In the genomic region with DNA sequence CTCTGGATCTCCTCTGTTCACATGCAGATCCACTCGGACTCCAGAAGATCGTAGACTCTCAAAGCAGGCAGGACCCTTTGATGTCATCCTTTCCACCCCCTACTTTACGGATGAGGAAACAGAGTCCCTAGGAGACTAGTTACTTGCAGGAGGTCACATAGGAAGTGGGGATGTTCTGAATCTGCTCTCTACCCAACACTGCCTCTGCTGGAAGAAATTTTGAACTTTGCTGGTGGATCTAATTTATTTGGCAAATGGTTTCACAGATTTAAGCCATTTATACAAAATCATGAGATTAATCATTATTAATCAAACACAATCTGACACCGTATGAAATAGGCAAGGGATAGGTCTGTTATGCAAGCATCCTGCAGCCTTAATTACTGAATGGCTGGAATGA, we compare ENCODE assay signal across 9 cellular contexts. TPM values are rescaled to one million over a fixed set of nuclear protein-coding genes. Genes with fewer than 3 reads are reported as not detected.
DNase-seq lines count a peak whose midpoint lies in the region; ATAC-seq, FAIRE-seq and TF ChIP-seq lines count a peak whose summit lies in the region.
"Had no signal": no experiment of that assay in that cellular context is flagged by ENCODE, and none has a peak within 500 bp of the region (broad histone marks: within the 10 kb centered on the region; RNA-seq: fewer than 3 reads in every experiment).

No MANE protein-coding gene starts in this region.

- TF ChIP-seq CTCF in C4-2B (conservative IDR thresholded peaks at IDR 0.05) = peak; percentile 58
- peak in 2 of 3 experiments; percentile 26 to 32; a peak in 2 of 6 replicates for TF ChIP-seq CTCF in K562 (IDR thresholded peaks at IDR 0.05 in 2 of 3, conservative IDR thresholded peaks at IDR 0.05 in 1 of 3; ENCODE audit: insufficient read depth in 2 of 3, low read depth in 1 of 3, low read length in 3 of 3)
- TF ChIP-seq CTCF in right lobe of liver (IDR thresholded peaks at IDR 0.05) = peak; percentile 24 to 40 (median 34)

- H3K27me3 ChIP-seq in K562 (ENCODE audit: control insufficient read depth in 2 of 2, insufficient read depth in 2 of 2, low read length in 2 of 2) (peaks cover 0 to 4% of the 10 kb centered on the region in 2 experiments; a peak in 1 of 5 replicates), right lobe of liver (no peaks in the 10 kb centered on the region)

- 18% methylated on average over 4 of the region's 4 CpGs for WGBS in K562 (ENCODE audit: insufficient coverage, low coverage, missing lambda C conversion rate)
- 66% methylated on average over 4 of the region's 4 CpGs for WGBS in right lobe of liver (ENCODE audit: insufficient coverage, low coverage, low lambda C conversion rate, missing lambda C conversion rate)

- TF ChIP-seq POLR2A in K562 (conservative IDR thresholded peaks at IDR 0.05) = no peak
- TF ChIP-seq POLR2A in right lobe of liver (IDR thresholded peaks at IDR 0.05) = no peak

- no peak overlapping the region for H3K4me2 ChIP-seq in K562 (ENCODE audit: insufficient read depth, low read length)

- no TSS peak for BruUV-seq in K562 (replicated peaks; lab: Mats Ljungman, UMichigan)

- intact Hi-C loops in K562 (cut with micrococcal nuclease) (loop anchor here (1.0 to 10.0 kb wide), 5 partner anchors 386 to 992 kb away; no protein-coding TSS in a partner anchor), right lobe of liver (cut with DNase I) (loop anchor here (5.0 to 10.0 kb wide), 2 partner anchors 749 to 752 kb away; no protein-coding TSS in a partner anchor)

- H3K9me1 ChIP-seq in K562 (ENCODE audit: control insufficient read depth, insufficient read depth, low read length) = no peaks in the 10 kb centered on the region

- FAIRE-seq in K562 (lab: Jason Lieb, UNC) = no peak

- H3K79me2 ChIP-seq in K562 (ENCODE audit: control insufficient read depth, insufficient read depth, low read length) = no peaks in the 10 kb centered on the region

- peaks cover 5% of the 10 kb centered on the region; the same call in 1 of the 2 replicates for H4K20me1 ChIP-seq in K562 (replicated peaks; ENCODE audit: control insufficient read depth, insufficient read depth, low read length)

- H3K27ac ChIP-seq in C4-2B = no peak overlapping the region; the same call in 1 of the 2 replicates
- H3K27ac ChIP-seq in K562 (ENCODE audit: extremely low read depth, low read depth, low read length) = no peak overlapping the region
- H3K27ac ChIP-seq in right lobe of liver = no peak overlapping the region
- H3K27ac ChIP-seq: SJSA1 had no signal

- TF ChIP-seq EP300 in K562 (IDR thresholded peaks at IDR 0.05; ENCODE audit: low read length) = no peak

- CTCF ChIA-PET in K562 (lab: Yijun Ruan, JAX; ENCODE audit: low intra/inter-chr PET ratio) = interaction anchor here (1.1 to 1.8 kb wide), 2 partner anchors 169 to 750 kb away, joined by 3 to 11 read pairs; no protein-coding TSS in a partner anchor

- no peak overlapping the region for H2AFZ ChIP-seq in K562 (ENCODE audit: low read depth, low read length)

- H3K36me3 ChIP-seq in K562 (ENCODE audit: control insufficient read depth, insufficient read depth, low read length) = no peaks in the 10 kb centered on the region
- H3K36me3 ChIP-seq in right lobe of liver = no peaks in the 10 kb centered on the region
- H3K36me3 ChIP-seq: SJSA1 had no signal

- H3K4me1 ChIP-seq in K562 (replicated peaks in 1 of 2; ENCODE audit: control insufficient read depth in 2 of 2, insufficient read depth in 2 of 2, low read length in 2 of 2) (no peaks in the 10 kb centered on the region), right lobe of liver (no peaks in the 10 kb centered on the region)
- H3K4me1 ChIP-seq: SJSA1 had no signal

- no peak overlapping the region for H3K9ac ChIP-seq in K562 (ENCODE audit: insufficient read depth in 1 of 2, low read depth in 2 of 2, low read length in 2 of 2)

- ATAC-seq in K562 = no peak
- peak in 2 of 4 donors; percentile 33 for ATAC-seq in right lobe of liver
- ATAC-seq in GM19351 (IDR thresholded peaks at IDR 0.05; ENCODE audit: unreplicated experiment) = no peak
- no peak for ATAC-seq in GM21528 (IDR thresholded peaks at IDR 0.05; ENCODE audit: low FRiP score, unreplicated experiment)

- DNase-seq in KBM-7 (peak; percentile 47), K562 (ENCODE audit: extremely low read depth in 1 of 4, low spot score in 3 of 4) (peak in 2 of 4 experiments; percentile 19 to 27), right lobe of liver (no peak), NCI-H774 (lab: John Stamatoyannopoulos, UW) (no peak)
- no peak for DNase-seq in stimulated activated CD4-positive, alpha-beta T cell treated with anti-CD3 and anti-CD28 coated beads, Interleukin-4, amount 100 ng/mL, for 1 hour

- H3K9me3 ChIP-seq in K562 (replicated peaks; ENCODE audit: control insufficient read depth, insufficient read depth, low read depth, low read length) = no peaks in the 10 kb centered on the region
- no peaks in the 10 kb centered on the region for H3K9me3 ChIP-seq in right lobe of liver
- H3K9me3 ChIP-seq: SJSA1 had no signal

- TF ChIP-seq RAD21 in K562 (CRISPR knock-in tag; conservative IDR thresholded peaks at IDR 0.05 in 1 of 2, IDR thresholded peaks at IDR 0.05 in 1 of 2) = no peak

- POLR2A ChIA-PET in K562 (lab: Yijun Ruan, JAX) = no interaction called here

- H3K4me3 ChIP-seq in K562 (no peak overlapping the region), right lobe of liver (no peak overlapping the region)
- H3K4me3 ChIP-seq: SJSA1 had no signal

- in situ Hi-C loops in KBM-7 (cut with MboI; ENCODE audit: low pct_unique_long_range_greater_than_20kb, low sequenced_read_pairs) = loop anchor here (25.0 kb wide), 3 partner anchors 251 to 999 kb away; no protein-coding TSS in a partner anchor
- in situ Hi-C loops in K562 (cut with MboI) = loop anchor here (5.0 to 10.0 kb wide), 2 partner anchors 754 to 1002 kb away; no protein-coding TSS in a partner anchor

TF ChIP-seq in K562, 482 proteins besides CTCF, POLR2A, EP300 and RAD21:
- TF ChIP-seq, protein P1, sequence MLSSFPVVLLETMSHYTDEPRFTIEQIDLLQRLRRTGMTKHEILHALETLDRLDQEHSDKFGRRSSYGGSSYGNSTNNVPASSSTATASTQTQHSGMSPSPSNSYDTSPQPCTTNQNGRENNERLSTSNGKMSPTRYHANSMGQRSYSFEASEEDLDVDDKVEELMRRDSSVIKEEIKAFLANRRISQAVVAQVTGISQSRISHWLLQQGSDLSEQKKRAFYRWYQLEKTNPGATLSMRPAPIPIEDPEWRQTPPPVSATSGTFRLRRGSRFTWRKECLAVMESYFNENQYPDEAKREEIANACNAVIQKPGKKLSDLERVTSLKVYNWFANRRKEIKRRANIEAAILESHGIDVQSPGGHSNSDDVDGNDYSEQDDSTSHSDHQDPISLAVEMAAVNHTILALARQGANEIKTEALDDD (IDR thresholded peaks at IDR 0.05) = 0 out of 2 replicates have a peak, but pooled peaks have one; percentile 25
- no peak for TF ChIP-seq ZNF184 (CRISPR knock-in tag; IDR thresholded peaks at IDR 0.05)

RNA-seq across cellular contexts. Expression of a gene that starts 55.0 kb away (rescaled TPM):
- 44.2 and 108 TPM in 2 replicates for total RNA-seq in K562 (2011; cell fraction: chromatin; rRNA removed; ENCODE audit: low replicate concordance)
- total RNA-seq in K562 (2011; cell fraction: nucleolus; rRNA removed) = 19.7 and 22.7 TPM in 2 replicates
- 41.9 and 49.6 TPM in 2 replicates for total RNA-seq in K562 (2011; cell fraction: nucleoplasm; rRNA removed)
- 51.7 and 53.2 TPM in 2 replicates for total RNA-seq in K562 (2014; rRNA removed)
- total RNA-seq in K562 (2014; rRNA removed; fragmentation: Illumina TruSeq; extraction: Trizol) = 61.1 and 76.1 TPM in 2 replicates
- total RNA-seq in K562 (2015; rRNA removed; fragmentation: Illumina TruSeq; extraction: Trizol) = 61.8 and 63.6 TPM in 2 replicates
- 34.1 and 36.1 TPM in 2 replicates for total RNA-seq in K562 (2021)
- 27.1 and 31.4 TPM in 2 replicates for polyA plus RNA-seq in K562 (2011; rRNA removed)
- 6.1 and 10.7 TPM in 2 replicates for polyA plus RNA-seq in K562 (2011; cell fraction: cytosol; rRNA removed)
- polyA plus RNA-seq in K562 (2011; cell fraction: nucleus; rRNA removed) = 23.1 and 30.6 TPM in 2 replicates
- polyA plus RNA-seq in K562 (2012) = 23.8 and 30.3 TPM in 2 replicates
- 32.2 and 34.7 TPM in 2 replicates for polyA plus RNA-seq in K562 (2014; fragmentation: Illumina TruSeq; extraction: Trizol)
- polyA plus RNA-seq in K562 (2014; fragmentation: Nextera tagmentation; extraction: Ambion mirVana) = 10 to 100 TPM; 13.1 to 16.4 TPM
- 26.0 and 32.7 TPM in 2 replicates for polyA plus RNA-seq in K562 (2014; rRNA removed)
- 84.5 and 90.5 TPM in 2 replicates for polyA minus RNA-seq in K562 (2011; rRNA and poly(A)+ RNA removed)
- 21.7 and 22.3 TPM in 2 replicates for polyA minus RNA-seq in K562 (2011; cell fraction: cytosol; rRNA and poly(A)+ RNA removed)
- 59.5 and 83.2 TPM in 2 replicates for polyA minus RNA-seq in K562 (2011; cell fraction: nucleus; rRNA and poly(A)+ RNA removed)
- total RNA-seq in right lobe of liver = 10 to 100 TPM; 25.2 to 38.1 (median 29.6) TPM
